Comparison of ENCODE assay signal across 24 cellular contexts in the genomic region with DNA sequence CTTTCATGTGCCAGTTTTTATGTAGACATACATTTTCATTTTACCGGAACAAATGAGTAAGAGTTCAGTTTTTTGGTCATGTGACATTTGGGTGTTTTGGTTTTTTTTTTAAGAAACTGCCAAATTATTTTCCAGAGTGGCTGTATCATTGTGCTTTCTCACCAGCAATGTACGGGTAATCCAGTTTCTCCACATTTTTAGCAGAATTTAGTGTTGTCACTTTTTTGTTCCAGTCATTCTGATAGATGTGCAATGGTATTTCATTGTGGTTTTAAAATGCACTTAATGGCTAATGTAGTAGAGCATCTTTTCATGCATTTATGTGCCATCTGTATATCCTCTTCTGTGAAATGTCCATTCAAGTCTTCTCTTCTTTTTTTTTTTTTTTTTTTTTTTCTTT.
"Had no signal": no experiment of that assay in that cellular context is flagged by ENCODE, and none has a peak within 500 bp of the region (broad histone marks: within the 10 kb centered on the region; RNA-seq: fewer than 3 reads in every experiment).

No MANE protein-coding gene starts in this region.

- H3K27me3 ChIP-seq: dorsolateral prefrontal cortex, esophagus muscularis mucosa, foreskin keratinocyte, gastroesophageal sphincter, heart left ventricle, hepatocyte, left lung had no signal

- H3K4me3 ChIP-seq: coronary artery, dorsolateral prefrontal cortex, esophagus muscularis mucosa, gastroesophageal sphincter, heart left ventricle, hepatocyte, left lung, lower lobe of right lung, mucosa of descending colon had no signal

- H2AFZ ChIP-seq: hepatocyte had no signal

- H3K4me2 ChIP-seq: hepatocyte had no signal

- H3K4me1 Mint-ChIP-seq: mesothelial cell of epicardium had no signal

- H3K79me2 ChIP-seq: hepatocyte had no signal

- H3K4me3 Mint-ChIP-seq: mesothelial cell of epicardium, naive B cell had no signal

- DNase-seq: dermis blood vessel endothelial cell; dorsolateral prefrontal cortex; effector CD4-positive, alpha-beta T cell; effector memory CD4-positive, alpha-beta T cell; foreskin keratinocyte; heart left ventricle; hypothalamus; left cardiac atrium; left lung; left ventricle myocardium superior; lower lobe of right lung; mesenchymal stem cell; mucosa of descending colon; naive B cell had no signal

- H3K27ac ChIP-seq: coronary artery, dorsolateral prefrontal cortex, esophagus muscularis mucosa, foreskin keratinocyte, gastroesophageal sphincter, heart left ventricle, hepatocyte, left lung, lower lobe of right lung had no signal

- H3K36me3 Mint-ChIP-seq: naive B cell had no signal

- H3K27ac Mint-ChIP-seq: mesothelial cell of epicardium, naive B cell had no signal

- ATAC-seq: foreskin keratinocyte, gastroesophageal sphincter, heart left ventricle, left cardiac atrium, left lung, left ventricle myocardium superior, lower lobe of right lung, mucosa of descending colon had no signal

- H3K36me3 ChIP-seq: esophagus muscularis mucosa, gastroesophageal sphincter, heart left ventricle, left lung, lower lobe of right lung had no signal

- FAIRE-seq: colon, endothelial cell of umbilical vein, frontal cortex, islet of Langerhans, keratinocyte had no signal

- H3K4me1 ChIP-seq: esophagus muscularis mucosa, gastroesophageal sphincter, heart left ventricle, left lung, lower lobe of right lung had no signal
